ENCODE assay signal across 20 cellular contexts in genomic region chr19:33803383-33803782, GRCh38. TPM values are rescaled to one million over a fixed set of nuclear protein-coding genes. Genes with fewer than 3 reads are reported as not detected.
"Had no signal": no experiment of that assay in that cellular context is flagged by ENCODE, and none has a peak within 500 bp of the region (broad histone marks: within the 10 kb centered on the region; RNA-seq: fewer than 3 reads in every experiment).

No MANE protein-coding gene starts in this region.

- H3K36me3 ChIP-seq: ovary had no signal

- H3K36me3 Mint-ChIP-seq: activated naive CD4-positive, alpha-beta T cell treated with anti-CD3 and anti-CD28 coated beads, Interleukin-2, amount 50 U/mL, for 72 hours; immature natural killer cell; naive thymus-derived CD4-positive, alpha-beta T cell had no signal

- H3K4me3 ChIP-seq: adrenal gland, cardiac muscle cell, mucosa of descending colon, ovary, psoas muscle, spleen, upper lobe of right lung had no signal

- H3K4me3 Mint-ChIP-seq: activated T-helper 1 cell treated with anti-CD3 and anti-CD28 coated beads, Interleukin-12 subunit alpha, Interleukin-12 subunit beta, Interleukin-2, Interleukin-4 antibody, amounts not matched to agents 30 ng/mL and 10 ng/mL and 1 ng/mL, durations not matched to agents 14 hours and 24 hours and 36 hours; immature natural killer cell; naive thymus-derived CD4-positive, alpha-beta T cell had no signal

- H3K27me3 ChIP-seq: cardiac muscle cell, ovary, upper lobe of right lung had no signal

- H3K27ac ChIP-seq: adrenal gland, cardiac muscle cell, psoas muscle, spleen, upper lobe of right lung, VCaP had no signal

- H3K4me1 ChIP-seq: adrenal gland, psoas muscle, upper lobe of right lung had no signal

- H3K4me1 Mint-ChIP-seq: immature natural killer cell had no signal

- ATAC-seq: activated naive CD4-positive, alpha-beta T cell treated with anti-CD3 and anti-CD28 coated beads, Interleukin-2, amount 50 U/mL, for 72 hours; naive thymus-derived CD4-positive, alpha-beta T cell; upper lobe of right lung had no signal

- DNase-seq: activated CD4-positive, alpha-beta T cell treated with anti-CD3 and anti-CD28 coated beads for 1 hour; activated CD4-positive, alpha-beta T cell treated with anti-CD3 and anti-CD28 coated beads, Interleukin-2, amount 50 U/mL, for 4 hours; activated gamma-delta T cell treated with Interleukin-2 at 50 U/mL for 16 hours; activated T-cell treated with anti-CD3 and anti-CD28 coated beads for 4 hours; adrenal gland; erythroblast; immature natural killer cell; mesenchymal stem cell; naive thymus-derived CD4-positive, alpha-beta T cell; ovary; spleen; stimulated activated naive CD4-positive, alpha-beta T cell; T-helper 2 cell; upper lobe of right lung had no signal

- H3K27ac Mint-ChIP-seq: activated T-helper 1 cell treated with anti-CD3 and anti-CD28 coated beads, Interleukin-12 subunit alpha, Interleukin-12 subunit beta, Interleukin-2, Interleukin-4 antibody, amounts not matched to agents 30 ng/mL and 10 ng/mL and 1 ng/mL, durations not matched to agents 14 hours and 24 hours and 36 hours; immature natural killer cell; naive thymus-derived CD4-positive, alpha-beta T cell had no signal

- H3K9me3 ChIP-seq: adrenal gland, mucosa of descending colon, ovary, psoas muscle, spleen, upper lobe of right lung had no signal

- H3K9me3 Mint-ChIP-seq: activated naive CD4-positive, alpha-beta T cell treated with anti-CD3 and anti-CD28 coated beads, Interleukin-2, amount 50 U/mL, for 72 hours; activated T-helper 1 cell treated with anti-CD3 and anti-CD28 coated beads, Interleukin-12 subunit alpha, Interleukin-12 subunit beta, Interleukin-2, Interleukin-4 antibody, amounts not matched to agents 30 ng/mL and 10 ng/mL and 1 ng/mL, durations not matched to agents 14 hours and 24 hours and 36 hours; immature natural killer cell; naive thymus-derived CD4-positive, alpha-beta T cell had no signal

RNA-seq across cellular contexts. Expression of gene KCTD15, which starts 6.7 kb away (rescaled TPM):
- polyA plus RNA-seq: immature natural killer cell; naive thymus-derived CD4-positive, alpha-beta T cell had no signal
